In the genomic region with DNA sequence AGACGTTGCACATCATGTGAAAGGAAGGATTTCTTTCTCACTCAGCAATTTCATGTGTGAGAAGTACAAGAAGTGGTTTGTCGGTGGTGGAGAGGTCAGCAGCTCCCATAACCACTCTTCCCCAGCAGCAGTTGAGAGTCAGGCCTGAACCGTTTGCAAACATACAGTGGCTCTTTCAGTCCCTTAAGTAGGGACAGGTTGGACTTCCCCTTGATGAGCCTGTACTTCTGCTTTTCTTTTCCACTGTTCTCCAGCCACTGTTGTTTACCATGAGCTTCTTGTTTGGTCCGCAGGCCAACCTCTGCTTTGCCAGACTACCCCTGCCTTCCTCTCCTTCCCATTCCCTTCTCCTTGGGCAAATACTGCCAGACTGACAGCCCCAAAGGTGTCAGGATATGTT, we compare ENCODE assay signal across 17 cellular contexts.
"Had no signal": no experiment of that assay in that cellular context is flagged by ENCODE, and none has a peak within 500 bp of the region (broad histone marks: within the 10 kb centered on the region; RNA-seq: fewer than 3 reads in every experiment).

No MANE protein-coding gene starts in this region.

- H3K4me3 Mint-ChIP-seq: activated CD4-positive, alpha-beta memory T cell treated with anti-CD3 and anti-CD28 coated beads, Interleukin-2, amount 10 ng/mL, durations not matched to agents 7 days and 5 days; activated naive CD4-positive, alpha-beta T cell treated with anti-CD3 and anti-CD28 coated beads, Interleukin-2, amount 50 U/mL, for 24 hours; activated T-cell treated with anti-CD3 and anti-CD28 coated beads, Interleukin-2, amount 50 U/mL, for 4 hours; stimulated activated memory B cell treated with anti-CD40 and anti-IgM and Interleukin-4, amounts not matched to agents 10 μg/mL and 1 μg/mL and 100 μg/mL, for 72 hours; WTC11 had no signal

- FAIRE-seq: islet of Langerhans, urothelium cell line had no signal

- H3K36me3 Mint-ChIP-seq: activated naive CD4-positive, alpha-beta T cell treated with anti-CD3 and anti-CD28 coated beads, Interleukin-2, amount 50 U/mL, for 24 hours; stimulated activated memory B cell treated with anti-CD40 and anti-IgM and Interleukin-4, amounts not matched to agents 10 μg/mL and 1 μg/mL and 100 μg/mL, for 72 hours had no signal

- H3K9me3 Mint-ChIP-seq: activated naive CD4-positive, alpha-beta T cell treated with anti-CD3 and anti-CD28 coated beads, Interleukin-2, amount 50 U/mL, for 24 hours; activated T-cell treated with anti-CD3 and anti-CD28 coated beads, Interleukin-2, amount 50 U/mL, for 4 hours had no signal

- H3K27ac Mint-ChIP-seq: activated CD4-positive, alpha-beta memory T cell treated with anti-CD3 and anti-CD28 coated beads, Interleukin-2, amount 10 ng/mL, durations not matched to agents 7 days and 5 days; activated naive CD4-positive, alpha-beta T cell treated with anti-CD3 and anti-CD28 coated beads, Interleukin-2, amount 50 U/mL, for 24 hours; progenitor cell of endocrine pancreas; stimulated activated memory B cell treated with anti-CD40 and anti-IgM and Interleukin-4, amounts not matched to agents 10 μg/mL and 1 μg/mL and 100 μg/mL, for 72 hours; WTC11 had no signal

- ATAC-seq: activated T-cell treated with anti-CD3 and anti-CD28 coated beads, Interleukin-2, amount 50 U/mL, for 4 hours; heart left ventricle; left colon; stimulated activated memory B cell treated with anti-CD40 and anti-IgM and Interleukin-4, amounts not matched to agents 10 μg/mL and 1 μg/mL and 100 μg/mL, for 72 hours; WTC11 had no signal

- H3K27me3 Mint-ChIP-seq: activated CD4-positive, alpha-beta memory T cell treated with anti-CD3 and anti-CD28 coated beads, Interleukin-2, amount 10 ng/mL, durations not matched to agents 7 days and 5 days; activated naive CD4-positive, alpha-beta T cell treated with anti-CD3 and anti-CD28 coated beads, Interleukin-2, amount 50 U/mL, for 24 hours; progenitor cell of endocrine pancreas; stimulated activated memory B cell treated with anti-CD40 and anti-IgM and Interleukin-4, amounts not matched to agents 10 μg/mL and 1 μg/mL and 100 μg/mL, for 72 hours had no signal

- DNase-seq: activated CD4-positive, alpha-beta memory T cell treated with anti-CD3 and anti-CD28 coated beads, Interleukin-2, amount 10 ng/mL, durations not matched to agents 7 days and 5 days; activated CD4-positive, alpha-beta T cell treated with anti-CD3 and anti-CD28 coated beads for 4 hours; activated effector memory CD4-positive, alpha-beta T cell treated with Interleukin-2 at 50 U/mL for 16 hours; activated T-cell treated with anti-CD3 and anti-CD28 coated beads, Interleukin-2, amount 50 U/mL, for 4 hours; adrenal gland; foreskin melanocyte; heart left ventricle; left colon; midbrain; stimulated activated CD4-positive, alpha-beta T cell treated with anti-CD3 and anti-CD28 coated beads, Interleukin-2, amount 100 ng/mL, for 48 hours; tibial artery had no signal

- H3K4me1 Mint-ChIP-seq: activated CD4-positive, alpha-beta memory T cell treated with anti-CD3 and anti-CD28 coated beads, Interleukin-2, amount 10 ng/mL, durations not matched to agents 7 days and 5 days; activated naive CD4-positive, alpha-beta T cell treated with anti-CD3 and anti-CD28 coated beads, Interleukin-2, amount 50 U/mL, for 24 hours; stimulated activated memory B cell treated with anti-CD40 and anti-IgM and Interleukin-4, amounts not matched to agents 10 μg/mL and 1 μg/mL and 100 μg/mL, for 72 hours; WTC11 had no signal
